5 cellular contexts compared by ENCODE assay signal in the genomic region with DNA sequence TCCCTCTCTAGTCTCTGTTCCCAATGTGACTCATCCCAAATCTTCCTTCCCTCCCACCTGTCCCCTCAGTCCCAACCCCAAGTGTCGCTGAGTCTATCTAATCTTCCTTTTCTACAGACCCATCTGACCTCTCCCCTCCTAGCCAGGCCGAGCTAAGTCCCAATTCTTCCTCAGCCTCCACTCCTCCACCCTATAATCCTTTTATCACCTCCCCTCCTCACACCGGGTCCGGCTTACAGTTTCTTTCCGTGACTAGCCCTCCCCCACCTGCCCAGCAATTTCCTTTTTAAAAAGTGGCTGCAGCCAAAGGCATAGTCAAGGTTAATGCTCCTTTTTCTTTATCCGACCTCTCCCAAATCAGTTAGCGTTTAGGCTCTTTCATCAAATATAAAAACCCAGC.
DNase-seq lines count a peak whose midpoint lies in the region; TF ChIP-seq lines count a peak whose summit lies in the region.
"Not testable (repeated sequence)": the region's sequence is repeated elsewhere in the genome, so short reads cannot be mapped to it uniquely, and the experiment has no call there.

No MANE protein-coding gene starts in this region.

- H3K79me1 ChIP-seq in mesendoderm (ENCODE audit: low read length), result not testable (repeated sequence)

- H2AK5ac ChIP-seq in mesendoderm (ENCODE audit: low read length), result not testable (repeated sequence)

- not testable (repeated sequence) for H3K79me2 ChIP-seq in mesendoderm (ENCODE audit: control insufficient read depth, insufficient read depth, low read length)

- H3K4me1 Mint-ChIP-seq in endodermal cell (peaks cover 77% of the 10 kb centered on the region), nephron progenitor cell (peaks cover 60% of the 10 kb centered on the region)

- not testable (repeated sequence) for H4K8ac ChIP-seq in mesendoderm (ENCODE audit: low read depth, low read length)

- H3K9ac ChIP-seq in endodermal cell (ENCODE audit: extremely low read depth, low read length, poor library complexity, severe bottlenecking); mesendoderm (ENCODE audit: low read length): not testable (repeated sequence)

- WGBS in endodermal cell (ENCODE audit: insufficient coverage in 1 of 2, insufficient read length in 1 of 2), 2 experiments, result 34 to 60% methylated on average over 5 to 7 of the region's 7 CpGs
- WGBS in mesendoderm (ENCODE audit: extremely low coverage, insufficient coverage, low lambda C conversion rate), result no CpG with 5 or more reads among the region's 7 CpGs

- H3K27ac Mint-ChIP-seq in endodermal cell (peak overlapping the region; percentile 94), nephron progenitor cell (peak overlapping the region; percentile 81)

- not testable (repeated sequence) for H3K27ac ChIP-seq in WERI-Rb-1; endodermal cell (ENCODE audit: low read depth, low read length); mesendoderm (ENCODE audit: low read depth, low read length)

- H3K9me3 Mint-ChIP-seq in endodermal cell, nephron progenitor cell: not testable (repeated sequence)

- not testable (repeated sequence) for H4K5ac ChIP-seq in mesendoderm (ENCODE audit: low read length)

- not testable (repeated sequence) for H3K56ac ChIP-seq in mesendoderm (ENCODE audit: low read length)

- not testable (repeated sequence) for TF ChIP-seq CTCF in WERI-Rb-1 (IDR thresholded peaks at IDR 0.05; ENCODE audit: low read depth, low read length); endodermal cell (conservative IDR thresholded peaks at IDR 0.05); nephron progenitor cell (IDR thresholded peaks at IDR 0.05)

- peak overlapping the region; percentile 62 for H3K4me3 Mint-ChIP-seq in endodermal cell
- not testable (repeated sequence) for H3K4me3 Mint-ChIP-seq in nephron progenitor cell

- not testable (repeated sequence) for H3K4me2 ChIP-seq in mesendoderm (ENCODE audit: low read length)

- DNase-seq in NCI-H82 (lab: John Stamatoyannopoulos, UW) (peak; percentile 59), WERI-Rb-1 (peak; percentile 48), endodermal cell (peak; percentile 53), mesendoderm (peak; percentile 56)
- DNase-seq in nephron progenitor cell, result not testable (repeated sequence)

- H3K36me3 ChIP-seq in WERI-Rb-1; endodermal cell (ENCODE audit: control insufficient read depth, insufficient read depth, low read length); mesendoderm (ENCODE audit: control insufficient read depth, insufficient read depth, low read length): not testable (repeated sequence)

- not testable (repeated sequence) for H3K4me3 ChIP-seq in WERI-Rb-1 (ENCODE audit: low read depth, low read length); mesendoderm (ENCODE audit: low read length)
- peak overlapping the region; percentile 73 for H3K4me3 ChIP-seq in endodermal cell (ENCODE audit: low read length)

- not testable (repeated sequence) for H3K4ac ChIP-seq in mesendoderm (ENCODE audit: low read depth, low read length)

- not testable (repeated sequence) for H3K9me3 ChIP-seq in WERI-Rb-1 (ENCODE audit: severe bottlenecking); endodermal cell (ENCODE audit: control insufficient read depth, low read length)

- H3K27me3 Mint-ChIP-seq in endodermal cell (ENCODE audit: insufficient read depth); nephron progenitor cell (ENCODE audit: low read depth, poor library complexity): not testable (repeated sequence)

- H2BK120ac ChIP-seq in mesendoderm (ENCODE audit: low read depth, low read length), result not testable (repeated sequence)

- H3K27me3 ChIP-seq in WERI-Rb-1 (ENCODE audit: insufficient read depth, low read depth, severe bottlenecking); endodermal cell (ENCODE audit: control insufficient read depth, insufficient read depth, low read length, poor library complexity, severe bottlenecking); mesendoderm (ENCODE audit: insufficient read depth, low read length, poor library complexity): not testable (repeated sequence)

- H2BK5ac ChIP-seq in mesendoderm (ENCODE audit: low read length), result not testable (repeated sequence)

- not testable (repeated sequence) for H3K23ac ChIP-seq in mesendoderm (ENCODE audit: low read length)

- peaks cover 21% of the 10 kb centered on the region for H3K4me1 ChIP-seq in endodermal cell (ENCODE audit: control insufficient read depth, insufficient read depth, low read length)
- not testable (repeated sequence) for H3K4me1 ChIP-seq in mesendoderm (ENCODE audit: control insufficient read depth, low read depth, low read length)

- not testable (repeated sequence) for H3K36me3 Mint-ChIP-seq in endodermal cell (ENCODE audit: low read depth); nephron progenitor cell (ENCODE audit: low read depth)

- H2BK15ac ChIP-seq in mesendoderm (replicated peaks; ENCODE audit: low read depth), result not testable (repeated sequence)

- H3K18ac ChIP-seq in mesendoderm (ENCODE audit: low read length), result not testable (repeated sequence)
